9 cellular contexts compared by ENCODE assay signal in genomic region chr9:80285325-80285724, GRCh38.
DNase-seq lines count a peak whose midpoint lies in the region; FAIRE-seq and TF ChIP-seq lines count a peak whose summit lies in the region.
"Had no signal": no experiment of that assay in that cellular context is flagged by ENCODE, and none has a peak within 500 bp of the region (broad histone marks: within the 10 kb centered on the region; RNA-seq: fewer than 3 reads in every experiment).

No MANE protein-coding gene starts in this region.

- no peak overlapping the region for H3K14ac ChIP-seq in mesenchymal stem cell (ENCODE audit: low read length in 2 of 2)

- H2BK120ac ChIP-seq in mesenchymal stem cell (ENCODE audit: low read depth, low read length) = no peak overlapping the region

- in situ Hi-C loops in KBM-7 (cut with MboI; ENCODE audit: low pct_unique_long_range_greater_than_20kb, low sequenced_read_pairs) = no loop called here

- H4K8ac ChIP-seq in mesenchymal stem cell (ENCODE audit: low read length) = no peak overlapping the region

- H3K18ac ChIP-seq in mesenchymal stem cell (ENCODE audit: low read depth in 1 of 2, low read length in 2 of 2) = no peak overlapping the region

- no peak overlapping the region for H3K4ac ChIP-seq in mesenchymal stem cell (ENCODE audit: low read depth in 1 of 2, low read length in 2 of 2)

- H2AFZ ChIP-seq in mesenchymal stem cell (ENCODE audit: low read depth, low read length) = no peak overlapping the region

- H3K9me3 ChIP-seq in mesenchymal stem cell (ENCODE audit: control insufficient read depth, low read length) (peaks cover 4% of the 10 kb centered on the region), esophagus squamous epithelium (no peaks in the 10 kb centered on the region)

- H3K4me3 ChIP-seq in bronchial epithelial cell (ENCODE audit: low read depth, low read length) = no peak overlapping the region
- H3K4me3 ChIP-seq in mesenchymal stem cell (ENCODE audit: insufficient read depth in 1 of 2, low read depth in 1 of 2, low read length in 2 of 2) = no peak overlapping the region
- no peak overlapping the region for H3K4me3 ChIP-seq in esophagus squamous epithelium
- H3K4me3 ChIP-seq in coronary artery = no peak overlapping the region

- H3K4me1 ChIP-seq in mesenchymal stem cell (ENCODE audit: control insufficient read depth, insufficient read depth, low read depth, low read length) = no peaks in the 10 kb centered on the region
- H3K4me1 ChIP-seq in esophagus squamous epithelium = no peaks in the 10 kb centered on the region

- H3K23ac ChIP-seq in mesenchymal stem cell (ENCODE audit: low read length in 2 of 2) = no peak overlapping the region

- no peak overlapping the region for H2BK15ac ChIP-seq in mesenchymal stem cell (ENCODE audit: low read depth, poor library complexity, severe bottlenecking)

- H3K27ac ChIP-seq in mesenchymal stem cell (ENCODE audit: low read length, poor library complexity, severe bottlenecking) (no peak overlapping the region), esophagus squamous epithelium (no peak overlapping the region), coronary artery (no peak overlapping the region)

- peak; percentile 20 for TF ChIP-seq CTCF in AG09319 (IDR thresholded peaks at IDR 0.05; ENCODE audit: low read depth, low read length)
- TF ChIP-seq CTCF in bronchial epithelial cell (IDR thresholded peaks at IDR 0.05; ENCODE audit: insufficient read depth, low read length, severe bottlenecking) = no peak
- no peak for TF ChIP-seq CTCF in esophagus squamous epithelium (IDR thresholded peaks at IDR 0.05)
- no peak for TF ChIP-seq CTCF in coronary artery (IDR thresholded peaks at IDR 0.05)

- no peak overlapping the region for H3K9ac ChIP-seq in mesenchymal stem cell (ENCODE audit: low read length)

- DNase-seq in AG09319 (ENCODE audit: extremely low read depth, low read depth) (no peak), KBM-7 (peak; percentile 1), bronchial epithelial cell (ENCODE audit: low read depth) (peak; percentile 5), mesenchymal stem cell (peak; percentile 22), LoVo (ENCODE audit: low spot score) (no peak), esophagus squamous epithelium (lab: John Stamatoyannopoulos, UW) (no peak), coronary artery (ENCODE audit: low spot score) (no peak), 8988T (no peak)
- DNase-seq: DMS79 treated with DMSO at 0.1 percent for 48 hours had no signal

- H3K4me2 ChIP-seq in mesenchymal stem cell (ENCODE audit: low read length, poor library complexity, severe bottlenecking) = no peak overlapping the region

- H2AK5ac ChIP-seq in mesenchymal stem cell (ENCODE audit: low read length, severe bottlenecking) = no peak overlapping the region

- no peak for TF ChIP-seq POLR2A in esophagus squamous epithelium (IDR thresholded peaks at IDR 0.05)

- no peaks in the 10 kb centered on the region for H3K79me1 ChIP-seq in mesenchymal stem cell (replicated peaks; ENCODE audit: low read length, poor library complexity, severe bottlenecking)

- H3K27me3 ChIP-seq in bronchial epithelial cell (ENCODE audit: control insufficient read depth, insufficient read depth, low read length) (no peaks in the 10 kb centered on the region), mesenchymal stem cell (ENCODE audit: control insufficient read depth in 1 of 2, insufficient read depth in 1 of 2, low read length in 2 of 2) (no peaks in the 10 kb centered on the region), esophagus squamous epithelium (no peaks in the 10 kb centered on the region)

- intact Hi-C loops in esophagus squamous epithelium (cut with DNase I) = no loop called here

- no peak overlapping the region for H2BK5ac ChIP-seq in mesenchymal stem cell (ENCODE audit: low read depth, low read length, poor library complexity, severe bottlenecking)

- WGBS in mesenchymal stem cell = 40% methylated on average over 2 of the region's 2 CpGs
- 43 to 54% methylated on average over 2 of the region's 2 CpGs for WGBS in esophagus squamous epithelium, 2 donors

- FAIRE-seq in bronchial epithelial cell (lab: Jason Lieb, UNC) = no peak

- H4K91ac ChIP-seq in mesenchymal stem cell (ENCODE audit: low read length) = no peak overlapping the region

- H3K36me3 ChIP-seq in bronchial epithelial cell (ENCODE audit: control insufficient read depth, insufficient read depth, low read length) = no peaks in the 10 kb centered on the region
- H3K36me3 ChIP-seq in mesenchymal stem cell (ENCODE audit: control insufficient read depth in 1 of 2, insufficient read depth in 2 of 2, low read depth in 1 of 2, low read length in 2 of 2) = no peaks in the 10 kb centered on the region
- no peaks in the 10 kb centered on the region for H3K36me3 ChIP-seq in esophagus squamous epithelium

- H2BK12ac ChIP-seq in mesenchymal stem cell (ENCODE audit: low read length in 2 of 2) = no peak overlapping the region

Comparison
In these comparisons a context has a peak if more than half of its experiments do, and no peak if none do; other contexts are left out.
1. DNase-seq: peak in KBM-7 (single experiment), bronchial epithelial cell (single experiment) and mesenchymal stem cell (single experiment); none in AG09319 (single experiment), LoVo (single experiment), esophagus squamous epithelium (single experiment), coronary artery (single experiment) and 8988T (single experiment).